ENCODE assay signal across 1 cellular context in genomic region chr2:149076863-149077412, GRCh38.
TF ChIP-seq lines count a peak whose summit lies in the region.

No MANE protein-coding gene starts in this region.

TF ChIP-seq in SK-N-SH, 30 proteins besides CTCF, POLR2A, EP300 and RAD21 (continued from another document):
- peak; percentile 72 for TF ChIP-seq PBX3 (IDR thresholded peaks at IDR 0.05)
- peak; percentile 68 for TF ChIP-seq CHD2 (IDR thresholded peaks at IDR 0.05; ENCODE audit: low read length, partially characterized antibody)
TF ChIP-seq in SK-N-SH: peak in this region for 5.
